In genomic region chr2:176317246-176318065, GRCh38 we compare ENCODE assay signal across 19 cellular contexts.
A peak's percentile ranks its signal among the peaks of the same experiment; 100 is the strongest.
DNase-seq lines count a peak whose midpoint lies in the region; ATAC-seq and TF ChIP-seq lines count a peak whose summit lies in the region.
"Had no signal": no experiment of that assay in that cellular context is flagged by ENCODE, and none has a peak within 500 bp of the region (broad histone marks: within the 10 kb centered on the region; RNA-seq: fewer than 3 reads in every experiment).

No MANE protein-coding gene starts in this region.

- H3K27ac Mint-ChIP-seq in nephron progenitor cell: peak overlapping the region; percentile 3
- H3K27ac Mint-ChIP-seq: activated CD4-positive, alpha-beta T cell treated with anti-CD3 and anti-CD28 coated beads, Interleukin-2, amount 10 ng/mL, durations not matched to agents 24 days and 14 days; brain; neural progenitor cell had no signal

- no peak for TF ChIP-seq CTCF in nephron progenitor cell (IDR thresholded peaks at IDR 0.05)

- H3K4me3 Mint-ChIP-seq in nephron progenitor cell: no peak overlapping the region
- H3K4me3 Mint-ChIP-seq: activated CD4-positive, alpha-beta T cell treated with anti-CD3 and anti-CD28 coated beads, Interleukin-2, amount 10 ng/mL, durations not matched to agents 24 days and 14 days; brain; neural progenitor cell had no signal

- no peaks in the 10 kb centered on the region for H3K9me3 Mint-ChIP-seq in nephron progenitor cell
- H3K9me3 Mint-ChIP-seq: activated CD4-positive, alpha-beta T cell treated with anti-CD3 and anti-CD28 coated beads, Interleukin-2, amount 10 ng/mL, durations not matched to agents 24 days and 14 days; brain; neural progenitor cell had no signal

- no peak for ATAC-seq in GM18498 (IDR thresholded peaks at IDR 0.05; ENCODE audit: unreplicated experiment)
- ATAC-seq: left colon, psoas muscle had no signal

- no peaks in the 10 kb centered on the region for H3K27me3 Mint-ChIP-seq in nephron progenitor cell (ENCODE audit: low read depth, poor library complexity)
- H3K27me3 Mint-ChIP-seq: activated CD4-positive, alpha-beta T cell treated with anti-CD3 and anti-CD28 coated beads, Interleukin-2, amount 10 ng/mL, durations not matched to agents 24 days and 14 days; brain had no signal

- H3K36me3 Mint-ChIP-seq in nephron progenitor cell (ENCODE audit: low read depth): peaks cover 38% of the 10 kb centered on the region

- peaks cover 11% of the 10 kb centered on the region for H3K4me1 Mint-ChIP-seq in nephron progenitor cell
- H3K4me1 Mint-ChIP-seq: neural progenitor cell had no signal

- DNase-seq in NCI-H345 (lab: John Stamatoyannopoulos, UW): peak; percentile 6
- DNase-seq in NCI-H345 treated with DMSO at 0.1 percent for 48 hours (lab: John Stamatoyannopoulos, UW; ENCODE audit: unreplicated experiment): no peak
- DNase-seq in NCI-H2029 (lab: John Stamatoyannopoulos, UW): peak; percentile 42
- peak; percentile 11 for DNase-seq in amniotic epithelial cell (ENCODE audit: low read depth)
- no peak for DNase-seq in nephron progenitor cell
- no peak for DNase-seq in DMS 273 (lab: John Stamatoyannopoulos, UW; ENCODE audit: unreplicated experiment)
- DNase-seq in DMS79 treated with DMSO at 0.1 percent for 48 hours (lab: John Stamatoyannopoulos, UW): no peak
- DNase-seq: activated CD4-positive, alpha-beta T cell treated with anti-CD3 and anti-CD28 coated beads, Interleukin-2, amount 10 ng/mL, durations not matched to agents 24 days and 14 days; effector CD8-positive, alpha-beta T cell; glutamatergic neuron; left colon; NCI-H1417; psoas muscle; stimulated activated CD4-positive, alpha-beta T cell treated with anti-CD3 and anti-CD28 coated beads, Interleukin-2, amount 100 ng/mL, for 24 hours; stimulated activated naive CD4-positive, alpha-beta T cell treated with Interleukin-2 at 50 U/mL for 16 hours; SW 1271 had no signal

Comparison
In these comparisons a context has a peak if more than half of its experiments do, and no peak if none do; other contexts are left out.
1. DNase-seq: peak in NCI-H345 (single experiment), NCI-H2029 (single experiment) and amniotic epithelial cell (single experiment); none in NCI-H345 treated with DMSO at 0.1 percent for 48 hours (single experiment), nephron progenitor cell (single experiment), DMS 273 (single experiment) and DMS79 treated with DMSO at 0.1 percent for 48 hours (single experiment).